Comparison of ENCODE assay signal across 8 cellular contexts in genomic region chr7:77536017-77536412, GRCh38. TPM values are rescaled to one million over a fixed set of nuclear protein-coding genes. Genes with fewer than 3 reads are reported as not detected.
DNase-seq lines count a peak whose midpoint lies in the region; ATAC-seq and TF ChIP-seq lines count a peak whose summit lies in the region.

No MANE protein-coding gene starts in this region.

- CTCF ChIA-PET in MCF 10A (lab: Yijun Ruan, JAX), result interaction anchor here (0.5 to 0.9 kb wide), 2 partner anchors 41 to 840 kb away, joined by 5 to 6 read pairs; no protein-coding TSS in a partner anchor

- no peak for ATAC-seq in heart right ventricle
- no peak for ATAC-seq in Right ventricle myocardium inferior
- ATAC-seq in GM19395 (IDR thresholded peaks at IDR 0.05; ENCODE audit: unreplicated experiment), result no peak

- DNase-seq in heart right ventricle (no peak), Right ventricle myocardium inferior (ENCODE audit: missing footprints) (no peak), MCF 10A (ENCODE audit: unreplicated experiment) (no peak), mesothelial cell of epicardium (ENCODE audit: low spot score in 2 of 2, unreplicated experiment in 2 of 2) (no peak), vagina (ENCODE audit: extremely low spot score in 2 of 2) (no peak), globus pallidus (ENCODE audit: low spot score) (no peak), NCI-H2196 treated with DMSO at 0.1 percent for 48 hours (lab: John Stamatoyannopoulos, UW; ENCODE audit: unreplicated experiment) (no peak)

- peaks cover 5 to 34% (median 29%) of the 10 kb centered on the region in 9 donors for H3K4me1 ChIP-seq in heart right ventricle
- peaks cover 27% of the 10 kb centered on the region for H3K4me1 ChIP-seq in vagina

- peak overlapping the region; percentile 52 to 100 (median 92) for H3K4me3 ChIP-seq in heart right ventricle
- H3K4me3 ChIP-seq in vagina, result peak overlapping the region; percentile 54 to 72

- H3K4me1 Mint-ChIP-seq in MCF 10A (ENCODE audit: insufficient read depth, unreplicated experiment), result peaks cover 12% of the 10 kb centered on the region
- H3K4me1 Mint-ChIP-seq in mesothelial cell of epicardium, result peaks cover 21% of the 10 kb centered on the region

- H3K36me3 ChIP-seq in heart right ventricle, result peaks cover 0 to 4% (median 0%) of the 10 kb centered on the region in 9 donors
- no peaks in the 10 kb centered on the region for H3K36me3 ChIP-seq in vagina

- H3K27me3 ChIP-seq in heart right ventricle, result no peaks in the 10 kb centered on the region
- H3K27me3 ChIP-seq in vagina, result no peaks in the 10 kb centered on the region

- H3K36me3 Mint-ChIP-seq in MCF 10A (ENCODE audit: insufficient read depth, unreplicated experiment) (no peaks in the 10 kb centered on the region), mesothelial cell of epicardium (no peaks in the 10 kb centered on the region)

- intact Hi-C loops in heart right ventricle (cut with DNase I), result loop anchor here in 3 of 10 donors (5.0 to 10.0 kb wide), 5 partner anchors 36 to 161 kb away; partner anchors contain the start of genes GSAP (in 1 of the 3) and RSBN1L (in 1 of the 3)
- intact Hi-C loops in Right ventricle myocardium inferior (cut with DNase I), result loop anchor here (2.0 to 5.0 kb wide), 4 partner anchors 36 to 263 kb away; partner anchors contain the start of genes GSAP, PHTF2 and TMEM60
- intact Hi-C loops in MCF 10A (cut with micrococcal nuclease), result loop anchor here (5.0 to 10.0 kb wide), 3 partner anchors 46 to 201 kb away; no protein-coding TSS in a partner anchor
- intact Hi-C loops in vagina (cut with DNase I), result loop anchor here (10.0 kb wide), 1 partner anchor 121 kb away; the partner anchor contains the start of gene GSAP

- H3K27ac ChIP-seq in heart right ventricle, result peak overlapping the region in 9 of 10 donors; percentile 86 to 100 (median 94)
- H3K27ac ChIP-seq in vagina, result peak overlapping the region; percentile 89

- H3K27me3 Mint-ChIP-seq in MCF 10A (ENCODE audit: insufficient read depth, unreplicated experiment), result no peaks in the 10 kb centered on the region
- H3K27me3 Mint-ChIP-seq in mesothelial cell of epicardium (ENCODE audit: low read depth), result no peaks in the 10 kb centered on the region

- H3K4me3 Mint-ChIP-seq in MCF 10A (ENCODE audit: unreplicated experiment) (peak overlapping the region; percentile 78), mesothelial cell of epicardium (peak overlapping the region; percentile 98)

- no peak for TF ChIP-seq POLR2A in vagina (IDR thresholded peaks at IDR 0.05)

- POLR2A ChIA-PET in MCF 10A (lab: Yijun Ruan, JAX), result interaction anchor here (0.6 to 2.2 kb wide), 11 partner anchors 7 to 259 kb away, joined by 3 to 11 read pairs (median 5); no protein-coding TSS in a partner anchor

- peak overlapping the region; percentile 86 for H3K27ac Mint-ChIP-seq in MCF 10A (ENCODE audit: low read depth, unreplicated experiment)
- peak overlapping the region; percentile 98 for H3K27ac Mint-ChIP-seq in mesothelial cell of epicardium

- no peaks in the 10 kb centered on the region for H3K9me3 ChIP-seq in heart right ventricle
- H3K9me3 ChIP-seq in vagina, result no peaks in the 10 kb centered on the region

- TF ChIP-seq CTCF in heart right ventricle (IDR thresholded peaks at IDR 0.05) (no peak), MCF 10A (IDR thresholded peaks at IDR 0.05; ENCODE audit: unreplicated experiment) (no peak), mesothelial cell of epicardium (IDR thresholded peaks at IDR 0.05; ENCODE audit: unreplicated experiment) (no peak), vagina (IDR thresholded peaks at IDR 0.05) (no peak)

- no peaks in the 10 kb centered on the region for H3K9me3 Mint-ChIP-seq in MCF 10A (ENCODE audit: unreplicated experiment)
- no peaks in the 10 kb centered on the region for H3K9me3 Mint-ChIP-seq in mesothelial cell of epicardium

- no TSS peak for BruUV-seq in MCF 10A (replicated peaks; lab: Mats Ljungman, UMichigan)

- WGBS in heart right ventricle, 2 donors, result 31 to 38% methylated on average over 9 of the region's 9 CpGs

RNA-seq across cellular contexts. Expression of gene PTPN12, which starts 1.1 kb away (rescaled TPM):
- total RNA-seq in heart right ventricle (10 to 100 TPM; 33.4 to 56.1 (median 42.6) TPM), Right ventricle myocardium inferior (45.6 TPM), MCF 10A (2022) (104 and 105 TPM in 2 replicates), mesothelial cell of epicardium (103 to 118 TPM (median 114 TPM) in 3 replicates), vagina (106 TPM)
- 10 to 100 TPM; 24.0 to 64.5 TPM for polyA plus RNA-seq in heart right ventricle
